9 cellular contexts compared by ENCODE assay signal in the genomic region with DNA sequence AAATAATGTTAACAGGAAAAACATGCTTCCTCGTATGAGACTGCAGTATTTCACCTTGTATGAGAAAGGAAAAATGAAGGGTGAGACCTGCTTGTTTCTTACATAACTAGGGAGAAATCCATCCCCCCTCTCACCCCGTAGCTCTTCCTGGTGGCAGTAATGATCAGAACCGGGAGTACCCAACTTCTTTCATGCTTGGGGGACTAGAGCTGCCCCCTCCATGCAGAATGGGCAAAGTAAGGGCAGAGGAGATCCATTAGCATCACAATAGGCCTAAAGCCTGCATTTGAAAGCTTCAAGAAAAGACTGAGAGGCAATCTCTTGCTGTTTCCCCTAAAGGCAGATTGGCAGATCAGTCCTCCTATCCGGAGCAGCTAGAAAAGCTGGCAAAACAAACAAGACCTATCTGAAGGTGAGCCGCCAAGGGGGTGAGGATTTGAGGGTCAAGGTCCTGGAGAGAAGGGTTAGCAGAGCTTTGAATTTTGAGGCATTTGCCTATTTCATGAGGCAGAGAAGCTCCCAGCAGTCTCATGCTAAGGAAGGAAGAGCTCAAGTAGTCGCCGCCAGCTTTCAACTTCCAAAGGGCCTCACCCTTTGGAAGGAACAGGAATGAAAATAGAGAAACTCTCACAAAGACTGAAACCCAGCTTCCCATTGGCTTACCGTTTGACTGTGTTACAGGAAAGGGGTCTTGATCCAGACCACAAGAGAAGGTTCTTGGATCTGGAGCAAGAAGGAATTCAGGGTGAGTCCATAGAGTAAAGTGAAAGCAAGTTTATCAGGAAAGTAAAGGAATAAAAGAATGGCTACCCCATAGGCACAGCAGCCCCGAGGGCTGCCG. TPM values are rescaled to one million over a fixed set of nuclear protein-coding genes. Genes with fewer than 3 reads are reported as not detected.
DNase-seq lines count a peak whose midpoint lies in the region; ATAC-seq and TF ChIP-seq lines count a peak whose summit lies in the region.
"Had no signal": no experiment of that assay in that cellular context is flagged by ENCODE, and none has a peak within 500 bp of the region (broad histone marks: within the 10 kb centered on the region; RNA-seq: fewer than 3 reads in every experiment).

No MANE protein-coding gene starts in this region.

- H3K36me3 ChIP-seq in A673 (ENCODE audit: insufficient read depth, low read length, poor library complexity, severe bottlenecking) (no peaks in the 10 kb centered on the region), HUES6 (ENCODE audit: control insufficient read depth, insufficient read depth, low read length) (no peaks in the 10 kb centered on the region), mucosa of stomach (ENCODE audit: control insufficient read depth, insufficient read depth, low read length) (no peaks in the 10 kb centered on the region)
- H3K36me3 ChIP-seq: neutrophil had no signal

- BruUV-seq in A673 (replicated peaks; lab: Mats Ljungman, UMichigan) = no TSS peak

- no peaks in the 10 kb centered on the region for H3K27me3 ChIP-seq in A673 (replicated peaks; ENCODE audit: insufficient read depth, low read depth, low read length, poor library complexity)
- no peaks in the 10 kb centered on the region for H3K27me3 ChIP-seq in HUES6 (ENCODE audit: control insufficient read depth, insufficient read depth, low read length)
- no peaks in the 10 kb centered on the region for H3K27me3 ChIP-seq in mucosa of stomach (ENCODE audit: control insufficient read depth, insufficient read depth, low read length)

- CTCF ChIA-PET in A673 (lab: Charles Lee) = interaction anchor here (0.6 to 1.2 kb wide), 4 partner anchors 14 to 246 kb away, joined by 3 to 9 read pairs (median 4); no protein-coding TSS in a partner anchor

- H3K9ac ChIP-seq in HUES6 (ENCODE audit: low read length) (peak overlapping the region; percentile 84), mucosa of stomach (ENCODE audit: low read length) (peak overlapping the region; percentile 69)

- ATAC-seq in GM21528 (IDR thresholded peaks at IDR 0.05; ENCODE audit: low FRiP score, unreplicated experiment) (no peak), GM21717 (IDR thresholded peaks at IDR 0.05; ENCODE audit: unreplicated experiment) (no peak)

- peaks cover 22% of the 10 kb centered on the region for H3K4me1 ChIP-seq in A673 (ENCODE audit: insufficient read depth, low read length, poor library complexity, severe bottlenecking)
- H3K4me1 ChIP-seq in HUES6 (ENCODE audit: control insufficient read depth, insufficient read depth, low read length) = peaks cover 26% of the 10 kb centered on the region
- peaks cover 11% of the 10 kb centered on the region for H3K4me1 ChIP-seq in mucosa of stomach (ENCODE audit: control insufficient read depth, insufficient read depth, low read length)

- H3K4me3 ChIP-seq in A673 (ENCODE audit: low read depth, low read length, poor library complexity, severe bottlenecking) = no peak overlapping the region
- H3K4me3 ChIP-seq in HUES6 (ENCODE audit: low read depth, low read length) = peak overlapping the region; percentile 74
- no peak overlapping the region for H3K4me3 ChIP-seq in mucosa of stomach (ENCODE audit: low read length)

- no peak for TF ChIP-seq CTCF in A673 (conservative IDR thresholded peaks at IDR 0.05; ENCODE audit: low read depth, low read length)

- H3K27ac ChIP-seq in A673 (ENCODE audit: low read depth, low read length, poor library complexity, severe bottlenecking) = peak overlapping the region; percentile 56
- H3K27ac ChIP-seq in HUES6 (ENCODE audit: low read depth, low read length) = peak overlapping the region; percentile 94
- H3K27ac ChIP-seq in caudate nucleus (ENCODE audit: low read depth, low read length) = peak overlapping the region; percentile 84
- H3K27ac ChIP-seq: neutrophil had no signal

- intact Hi-C loops in A673 (cut with micrococcal nuclease; ENCODE audit: unreplicated experiment) = loop anchor here (5.0 kb wide), 1 partner anchor 230 kb away; no protein-coding TSS in a partner anchor

- POLR2A ChIA-PET in A673 (lab: Charles Lee; ENCODE audit: low non-redundant PET) = interaction anchor here (0.5 kb wide), 1 partner anchor 22 kb away, joined by 3 read pairs; no protein-coding TSS in a partner anchor

- H3K9me3 ChIP-seq in A673 (ENCODE audit: low read depth, low read length, poor library complexity, severe bottlenecking) (no peaks in the 10 kb centered on the region), HUES6 (ENCODE audit: control insufficient read depth, insufficient read depth, low read depth, low read length) (no peaks in the 10 kb centered on the region), mucosa of stomach (ENCODE audit: control insufficient read depth, low read length) (no peaks in the 10 kb centered on the region)
- H3K9me3 ChIP-seq: neutrophil had no signal

- DNase-seq in A673 (ENCODE audit: low spot score) = peak; percentile 33
- peak in 20 of 61 donors; percentile 9 to 63 (median 30) for DNase-seq in caudate nucleus (lab: John Stamatoyannopoulos, UW)
- no peak for DNase-seq in central memory CD4-positive, alpha-beta T cell
- DNase-seq in pons (ENCODE audit: low spot score) = no peak

RNA-seq across cellular contexts. Expression of gene BAG3, which starts 36.2 kb away (rescaled TPM):
- 56.5 and 57.6 TPM in 2 replicates for total RNA-seq in A673 (2021)

RNA-seq across cellular contexts. Expression of gene INPP5F, which starts 38.4 kb away (rescaled TPM):
- 20.0 and 22.0 TPM in 2 replicates for total RNA-seq in A673 (2021)
